1 cellular context compared by ENCODE assay signal in the genomic region with DNA sequence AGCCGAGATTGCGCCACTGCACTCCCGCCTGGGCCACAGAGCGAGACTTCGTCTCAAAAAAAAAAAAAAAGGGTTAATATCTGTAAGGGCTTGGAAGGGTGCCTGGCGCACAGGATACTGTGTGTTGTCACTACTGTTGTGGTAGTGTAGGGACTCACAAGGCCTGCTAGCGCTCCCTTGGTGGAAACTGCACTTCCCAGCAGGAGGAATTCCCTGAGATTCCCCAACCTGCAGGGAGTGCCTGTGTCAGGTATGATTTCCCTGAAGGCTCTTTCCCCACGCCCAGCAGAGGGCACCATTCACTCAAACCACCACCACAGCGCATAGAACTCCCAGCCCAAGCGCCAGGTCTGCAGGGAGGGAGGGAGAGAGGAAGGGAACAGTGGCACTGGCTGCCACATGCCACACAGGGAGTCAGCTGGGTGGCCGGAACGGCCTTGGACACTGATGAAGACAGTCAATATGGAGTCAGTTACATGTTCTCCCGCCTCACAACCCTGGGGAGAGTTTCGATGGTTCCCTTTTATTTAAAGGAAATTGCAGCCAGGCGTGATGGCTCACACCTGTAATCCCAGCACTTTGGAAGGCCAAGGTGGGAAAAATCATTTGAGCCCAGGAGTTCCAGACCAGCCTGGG.
TF ChIP-seq lines count a peak whose summit lies in the region.

No MANE protein-coding gene starts in this region.

TF ChIP-seq in HepG2, 621 proteins besides CTCF, POLR2A, EP300 and RAD21 (continued from another document and continues in another):
- peak; percentile 31; the same call in 1 of the 2 replicates for TF ChIP-seq NR2C2 (CRISPR knock-in tag; IDR thresholded peaks at IDR 0.05; ENCODE audit: borderline replicate concordance)
- no peak for TF ChIP-seq ZNF33B (CRISPR knock-in tag; IDR thresholded peaks at IDR 0.05)
- no peak for TF ChIP-seq SRSF4 (IDR thresholded peaks at IDR 0.05; ENCODE audit: low read depth, low read length, poor library complexity, severe bottlenecking)
- TF ChIP-seq ZMYM4 (CRISPR knock-in tag; IDR thresholded peaks at IDR 0.05): peak; percentile 64
- peak; percentile 37; the same call in 1 of the 2 replicates for TF ChIP-seq ZNF143 (CRISPR knock-in tag; IDR thresholded peaks at IDR 0.05)
- TF ChIP-seq SMYD3 (CRISPR knock-in tag; IDR thresholded peaks at IDR 0.05): no peak
- peak; percentile 39 for TF ChIP-seq SOX5 (CRISPR knock-in tag; IDR thresholded peaks at IDR 0.05; ENCODE audit: borderline replicate concordance)
- TF ChIP-seq BHLHE40 (IDR thresholded peaks at IDR 0.05; ENCODE audit: low read length): no peak
- peak; percentile 77 for TF ChIP-seq YY1 (IDR thresholded peaks at IDR 0.05; ENCODE audit: insufficient read depth, insufficient replicate concordance, low read depth, low read length)
- TF ChIP-seq, protein P1, sequence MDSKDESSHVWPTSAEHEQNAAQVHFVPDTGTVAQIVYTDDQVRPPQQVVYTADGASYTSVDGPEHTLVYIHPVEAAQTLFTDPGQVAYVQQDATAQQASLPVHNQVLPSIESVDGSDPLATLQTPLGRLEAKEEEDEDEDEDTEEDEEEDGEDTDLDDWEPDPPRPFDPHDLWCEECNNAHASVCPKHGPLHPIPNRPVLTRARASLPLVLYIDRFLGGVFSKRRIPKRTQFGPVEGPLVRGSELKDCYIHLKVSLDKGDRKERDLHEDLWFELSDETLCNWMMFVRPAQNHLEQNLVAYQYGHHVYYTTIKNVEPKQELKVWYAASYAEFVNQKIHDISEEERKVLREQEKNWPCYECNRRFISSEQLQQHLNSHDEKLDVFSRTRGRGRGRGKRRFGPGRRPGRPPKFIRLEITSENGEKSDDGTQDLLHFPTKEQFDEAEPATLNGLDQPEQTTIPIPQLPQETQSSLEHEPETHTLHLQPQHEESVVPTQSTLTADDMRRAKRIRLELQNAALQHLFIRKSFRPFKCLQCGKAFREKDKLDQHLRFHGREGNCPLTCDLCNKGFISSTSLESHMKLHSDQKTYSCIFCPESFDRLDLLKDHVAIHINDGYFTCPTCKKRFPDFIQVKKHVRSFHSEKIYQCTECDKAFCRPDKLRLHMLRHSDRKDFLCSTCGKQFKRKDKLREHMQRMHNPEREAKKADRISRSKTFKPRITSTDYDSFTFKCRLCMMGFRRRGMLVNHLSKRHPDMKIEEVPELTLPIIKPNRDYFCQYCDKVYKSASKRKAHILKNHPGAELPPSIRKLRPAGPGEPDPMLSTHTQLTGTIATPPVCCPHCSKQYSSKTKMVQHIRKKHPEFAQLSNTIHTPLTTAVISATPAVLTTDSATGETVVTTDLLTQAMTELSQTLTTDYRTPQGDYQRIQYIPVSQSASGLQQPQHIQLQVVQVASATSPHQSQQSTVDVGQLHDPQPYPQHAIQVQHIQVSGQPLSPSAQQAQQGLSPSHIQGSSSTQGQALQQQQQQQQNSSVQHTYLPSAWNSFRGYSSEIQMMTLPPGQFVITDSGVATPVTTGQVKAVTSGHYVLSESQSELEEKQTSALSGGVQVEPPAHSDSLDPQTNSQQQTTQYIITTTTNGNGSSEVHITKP (CRISPR knock-in tag; IDR thresholded peaks at IDR 0.05; ENCODE audit: low read depth): 0 out of 2 replicates have a peak, but pooled peaks have one; percentile 65
- TF ChIP-seq, protein P2, sequence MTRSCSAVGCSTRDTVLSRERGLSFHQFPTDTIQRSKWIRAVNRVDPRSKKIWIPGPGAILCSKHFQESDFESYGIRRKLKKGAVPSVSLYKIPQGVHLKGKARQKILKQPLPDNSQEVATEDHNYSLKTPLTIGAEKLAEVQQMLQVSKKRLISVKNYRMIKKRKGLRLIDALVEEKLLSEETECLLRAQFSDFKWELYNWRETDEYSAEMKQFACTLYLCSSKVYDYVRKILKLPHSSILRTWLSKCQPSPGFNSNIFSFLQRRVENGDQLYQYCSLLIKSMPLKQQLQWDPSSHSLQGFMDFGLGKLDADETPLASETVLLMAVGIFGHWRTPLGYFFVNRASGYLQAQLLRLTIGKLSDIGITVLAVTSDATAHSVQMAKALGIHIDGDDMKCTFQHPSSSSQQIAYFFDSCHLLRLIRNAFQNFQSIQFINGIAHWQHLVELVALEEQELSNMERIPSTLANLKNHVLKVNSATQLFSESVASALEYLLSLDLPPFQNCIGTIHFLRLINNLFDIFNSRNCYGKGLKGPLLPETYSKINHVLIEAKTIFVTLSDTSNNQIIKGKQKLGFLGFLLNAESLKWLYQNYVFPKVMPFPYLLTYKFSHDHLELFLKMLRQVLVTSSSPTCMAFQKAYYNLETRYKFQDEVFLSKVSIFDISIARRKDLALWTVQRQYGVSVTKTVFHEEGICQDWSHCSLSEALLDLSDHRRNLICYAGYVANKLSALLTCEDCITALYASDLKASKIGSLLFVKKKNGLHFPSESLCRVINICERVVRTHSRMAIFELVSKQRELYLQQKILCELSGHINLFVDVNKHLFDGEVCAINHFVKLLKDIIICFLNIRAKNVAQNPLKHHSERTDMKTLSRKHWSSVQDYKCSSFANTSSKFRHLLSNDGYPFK (CRISPR knock-in tag; IDR thresholded peaks at IDR 0.05; ENCODE audit: borderline replicate concordance): peak; percentile 48; the same call in 1 of the 2 replicates
- peak; percentile 34; the same call in 1 of the 2 replicates for TF ChIP-seq BCL6 (CRISPR knock-in tag; IDR thresholded peaks at IDR 0.05)
- peak; percentile 65; the same call in 1 of the 2 replicates for TF ChIP-seq SNAPC2 (CRISPR knock-in tag; IDR thresholded peaks at IDR 0.05)
- TF ChIP-seq ZBTB21 (CRISPR knock-in tag; IDR thresholded peaks at IDR 0.05): no peak
- no peak for TF ChIP-seq AHR (CRISPR knock-in tag; IDR thresholded peaks at IDR 0.05)
- TF ChIP-seq AKAP8 (CRISPR knock-in tag; IDR thresholded peaks at IDR 0.05): no peak
- peak; percentile 79; the same call in 1 of the 2 replicates for TF ChIP-seq MAZ (IDR thresholded peaks at IDR 0.05; ENCODE audit: borderline replicate concordance, low read depth, low read length)
- peak; percentile 81 for TF ChIP-seq MAZ (CRISPR knock-in tag; IDR thresholded peaks at IDR 0.05; ENCODE audit: low read depth)
- TF ChIP-seq, protein P3, sequence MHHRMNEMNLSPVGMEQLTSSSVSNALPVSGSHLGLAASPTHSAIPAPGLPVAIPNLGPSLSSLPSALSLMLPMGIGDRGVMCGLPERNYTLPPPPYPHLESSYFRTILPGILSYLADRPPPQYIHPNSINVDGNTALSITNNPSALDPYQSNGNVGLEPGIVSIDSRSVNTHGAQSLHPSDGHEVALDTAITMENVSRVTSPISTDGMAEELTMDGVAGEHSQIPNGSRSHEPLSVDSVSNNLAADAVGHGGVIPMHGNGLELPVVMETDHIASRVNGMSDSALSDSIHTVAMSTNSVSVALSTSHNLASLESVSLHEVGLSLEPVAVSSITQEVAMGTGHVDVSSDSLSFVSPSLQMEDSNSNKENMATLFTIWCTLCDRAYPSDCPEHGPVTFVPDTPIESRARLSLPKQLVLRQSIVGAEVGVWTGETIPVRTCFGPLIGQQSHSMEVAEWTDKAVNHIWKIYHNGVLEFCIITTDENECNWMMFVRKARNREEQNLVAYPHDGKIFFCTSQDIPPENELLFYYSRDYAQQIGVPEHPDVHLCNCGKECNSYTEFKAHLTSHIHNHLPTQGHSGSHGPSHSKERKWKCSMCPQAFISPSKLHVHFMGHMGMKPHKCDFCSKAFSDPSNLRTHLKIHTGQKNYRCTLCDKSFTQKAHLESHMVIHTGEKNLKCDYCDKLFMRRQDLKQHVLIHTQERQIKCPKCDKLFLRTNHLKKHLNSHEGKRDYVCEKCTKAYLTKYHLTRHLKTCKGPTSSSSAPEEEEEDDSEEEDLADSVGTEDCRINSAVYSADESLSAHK (CRISPR knock-in tag; IDR thresholded peaks at IDR 0.05; ENCODE audit: borderline replicate concordance): no peak
- peak; percentile 79 for TF ChIP-seq RXRB (CRISPR knock-in tag; IDR thresholded peaks at IDR 0.05; ENCODE audit: borderline replicate concordance)
- TF ChIP-seq, protein P4, sequence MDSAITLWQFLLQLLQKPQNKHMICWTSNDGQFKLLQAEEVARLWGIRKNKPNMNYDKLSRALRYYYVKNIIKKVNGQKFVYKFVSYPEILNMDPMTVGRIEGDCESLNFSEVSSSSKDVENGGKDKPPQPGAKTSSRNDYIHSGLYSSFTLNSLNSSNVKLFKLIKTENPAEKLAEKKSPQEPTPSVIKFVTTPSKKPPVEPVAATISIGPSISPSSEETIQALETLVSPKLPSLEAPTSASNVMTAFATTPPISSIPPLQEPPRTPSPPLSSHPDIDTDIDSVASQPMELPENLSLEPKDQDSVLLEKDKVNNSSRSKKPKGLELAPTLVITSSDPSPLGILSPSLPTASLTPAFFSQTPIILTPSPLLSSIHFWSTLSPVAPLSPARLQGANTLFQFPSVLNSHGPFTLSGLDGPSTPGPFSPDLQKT (CRISPR knock-in tag; IDR thresholded peaks at IDR 0.05; ENCODE audit: borderline replicate concordance): no peak
- TF ChIP-seq SRY (CRISPR knock-in tag; IDR thresholded peaks at IDR 0.05): 0 out of 2 replicates have a peak, but pooled peaks have one; percentile 47
- no peak for TF ChIP-seq ZNF207 (IDR thresholded peaks at IDR 0.05; ENCODE audit: borderline replicate concordance)
- TF ChIP-seq, protein P5, sequence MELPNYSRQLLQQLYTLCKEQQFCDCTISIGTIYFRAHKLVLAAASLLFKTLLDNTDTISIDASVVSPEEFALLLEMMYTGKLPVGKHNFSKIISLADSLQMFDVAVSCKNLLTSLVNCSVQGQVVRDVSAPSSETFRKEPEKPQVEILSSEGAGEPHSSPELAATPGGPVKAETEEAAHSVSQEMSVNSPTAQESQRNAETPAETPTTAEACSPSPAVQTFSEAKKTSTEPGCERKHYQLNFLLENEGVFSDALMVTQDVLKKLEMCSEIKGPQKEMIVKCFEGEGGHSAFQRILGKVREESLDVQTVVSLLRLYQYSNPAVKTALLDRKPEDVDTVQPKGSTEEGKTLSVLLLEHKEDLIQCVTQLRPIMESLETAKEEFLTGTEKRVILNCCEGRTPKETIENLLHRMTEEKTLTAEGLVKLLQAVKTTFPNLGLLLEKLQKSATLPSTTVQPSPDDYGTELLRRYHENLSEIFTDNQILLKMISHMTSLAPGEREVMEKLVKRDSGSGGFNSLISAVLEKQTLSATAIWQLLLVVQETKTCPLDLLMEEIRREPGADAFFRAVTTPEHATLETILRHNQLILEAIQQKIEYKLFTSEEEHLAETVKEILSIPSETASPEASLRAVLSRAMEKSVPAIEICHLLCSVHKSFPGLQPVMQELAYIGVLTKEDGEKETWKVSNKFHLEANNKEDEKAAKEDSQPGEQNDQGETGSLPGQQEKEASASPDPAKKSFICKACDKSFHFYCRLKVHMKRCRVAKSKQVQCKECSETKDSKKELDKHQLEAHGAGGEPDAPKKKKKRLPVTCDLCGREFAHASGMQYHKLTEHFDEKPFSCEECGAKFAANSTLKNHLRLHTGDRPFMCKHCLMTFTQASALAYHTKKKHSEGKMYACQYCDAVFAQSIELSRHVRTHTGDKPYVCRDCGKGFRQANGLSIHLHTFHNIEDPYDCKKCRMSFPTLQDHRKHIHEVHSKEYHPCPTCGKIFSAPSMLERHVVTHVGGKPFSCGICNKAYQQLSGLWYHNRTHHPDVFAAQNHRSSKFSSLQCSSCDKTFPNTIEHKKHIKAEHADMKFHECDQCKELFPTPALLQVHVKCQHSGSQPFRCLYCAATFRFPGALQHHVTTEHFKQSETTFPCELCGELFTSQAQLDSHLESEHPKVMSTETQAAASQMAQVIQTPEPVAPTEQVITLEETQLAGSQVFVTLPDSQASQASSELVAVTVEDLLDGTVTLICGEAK (IDR thresholded peaks at IDR 0.05): no peak
- TF ChIP-seq, protein P5 (CRISPR knock-in tag; IDR thresholded peaks at IDR 0.05): peak; percentile 21; the same call in 1 of the 2 replicates
- TF ChIP-seq, protein P6, sequence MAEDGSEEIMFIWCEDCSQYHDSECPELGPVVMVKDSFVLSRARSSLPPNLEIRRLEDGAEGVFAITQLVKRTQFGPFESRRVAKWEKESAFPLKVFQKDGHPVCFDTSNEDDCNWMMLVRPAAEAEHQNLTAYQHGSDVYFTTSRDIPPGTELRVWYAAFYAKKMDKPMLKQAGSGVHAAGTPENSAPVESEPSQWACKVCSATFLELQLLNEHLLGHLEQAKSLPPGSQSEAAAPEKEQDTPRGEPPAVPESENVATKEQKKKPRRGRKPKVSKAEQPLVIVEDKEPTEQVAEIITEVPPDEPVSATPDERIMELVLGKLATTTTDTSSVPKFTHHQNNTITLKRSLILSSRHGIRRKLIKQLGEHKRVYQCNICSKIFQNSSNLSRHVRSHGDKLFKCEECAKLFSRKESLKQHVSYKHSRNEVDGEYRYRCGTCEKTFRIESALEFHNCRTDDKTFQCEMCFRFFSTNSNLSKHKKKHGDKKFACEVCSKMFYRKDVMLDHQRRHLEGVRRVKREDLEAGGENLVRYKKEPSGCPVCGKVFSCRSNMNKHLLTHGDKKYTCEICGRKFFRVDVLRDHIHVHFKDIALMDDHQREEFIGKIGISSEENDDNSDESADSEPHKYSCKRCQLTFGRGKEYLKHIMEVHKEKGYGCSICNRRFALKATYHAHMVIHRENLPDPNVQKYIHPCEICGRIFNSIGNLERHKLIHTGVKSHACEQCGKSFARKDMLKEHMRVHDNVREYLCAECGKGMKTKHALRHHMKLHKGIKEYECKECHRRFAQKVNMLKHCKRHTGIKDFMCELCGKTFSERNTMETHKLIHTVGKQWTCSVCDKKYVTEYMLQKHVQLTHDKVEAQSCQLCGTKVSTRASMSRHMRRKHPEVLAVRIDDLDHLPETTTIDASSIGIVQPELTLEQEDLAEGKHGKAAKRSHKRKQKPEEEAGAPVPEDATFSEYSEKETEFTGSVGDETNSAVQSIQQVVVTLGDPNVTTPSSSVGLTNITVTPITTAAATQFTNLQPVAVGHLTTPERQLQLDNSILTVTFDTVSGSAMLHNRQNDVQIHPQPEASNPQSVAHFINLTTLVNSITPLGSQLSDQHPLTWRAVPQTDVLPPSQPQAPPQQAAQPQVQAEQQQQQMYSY (CRISPR knock-in tag; IDR thresholded peaks at IDR 0.05): no peak
- peak; percentile 56 for TF ChIP-seq ELF1 (CRISPR knock-in tag; IDR thresholded peaks at IDR 0.05)
- TF ChIP-seq SOX6 (IDR thresholded peaks at IDR 0.05): no peak
- TF ChIP-seq SOX6 (CRISPR knock-in tag; IDR thresholded peaks at IDR 0.05): peak; percentile 31; the same call in 1 of the 2 replicates
